22 cellular contexts compared by ENCODE assay signal in the genomic region with DNA sequence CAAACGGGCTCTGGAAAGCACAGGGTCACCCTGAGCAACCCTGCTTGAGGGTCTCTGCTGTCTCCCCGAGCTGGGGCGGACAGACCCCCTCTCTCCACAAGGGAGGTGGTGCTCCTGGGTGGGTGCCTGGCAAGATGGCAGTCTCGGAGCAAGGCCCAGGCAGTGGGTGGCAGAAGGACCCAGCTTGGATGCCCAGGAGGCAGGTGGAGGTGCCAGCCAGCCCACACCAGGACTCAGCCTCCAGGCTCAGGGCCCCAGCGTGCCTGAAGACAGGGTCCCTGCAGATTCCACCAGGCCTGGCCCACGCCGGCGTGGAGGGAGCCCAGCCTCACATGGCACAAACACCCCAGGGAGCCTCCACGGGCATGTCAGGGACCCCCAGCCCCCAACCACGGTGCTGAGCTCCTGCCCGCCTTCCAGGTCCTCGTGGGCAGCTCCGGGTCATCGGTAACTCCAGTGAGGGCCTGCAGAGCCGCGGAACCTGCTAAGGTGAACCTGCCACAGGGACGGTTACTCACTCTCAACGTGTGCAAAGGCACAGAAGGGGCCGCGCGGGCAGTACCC. TPM values are rescaled to one million over a fixed set of nuclear protein-coding genes. Genes with fewer than 3 reads are reported as not detected.
A peak's percentile ranks its signal among the peaks of the same experiment; 100 is the strongest.
DNase-seq lines count a peak whose midpoint lies in the region; ATAC-seq and TF ChIP-seq lines count a peak whose summit lies in the region.
"Had no signal": no experiment of that assay in that cellular context is flagged by ENCODE, and none has a peak within 500 bp of the region (broad histone marks: within the 10 kb centered on the region; RNA-seq: fewer than 3 reads in every experiment).

No MANE protein-coding gene starts in this region.

- peak; percentile 36 for ATAC-seq in stimulated activated naive CD8-positive, alpha-beta T cell treated with anti-CD3 and anti-CD28 coated beads, Interleukin-15, Interleukin-2, amounts not matched to agents 100 U/mL and 50 U/mL, for 24 hours
- ATAC-seq in stimulated activated naive CD8-positive, alpha-beta T cell treated with anti-CD3 and anti-CD28 coated beads, Interleukin-15, amount 100 ng/mL, for 72 hours = no peak
- ATAC-seq in RWPE2 (ENCODE audit: low read depth) = no peak

- H3K27me3 ChIP-seq in BLaER1 treated with 17β-estradiol and CSF1 and Interleukin-3, amounts not matched to agents 10 nM and 100 nM = no peaks in the 10 kb centered on the region
- H3K27me3 ChIP-seq in RWPE2 (ENCODE audit: insufficient read depth, poor library complexity, severe bottlenecking) (no peaks in the 10 kb centered on the region), Peyer's patch (no peaks in the 10 kb centered on the region), ovary (no peaks in the 10 kb centered on the region)
- H3K27me3 ChIP-seq: BE2C had no signal

- TF ChIP-seq CTCF in RWPE2 (IDR thresholded peaks at IDR 0.05; ENCODE audit: poor library complexity, severe bottlenecking) (no peak), Peyer's patch (IDR thresholded peaks at IDR 0.05) (no peak), ovary (IDR thresholded peaks at IDR 0.05) (no peak)

- 91 to 95% (median 95%) methylated on average over 21 of the region's 21 CpGs for WGBS in ovary, 3 donors

- peaks cover 0 to 24% (median 4%) of the 10 kb centered on the region in 11 experiments; a peak in 12 of 22 replicates for H4K20me1 ChIP-seq in BLaER1 treated with 17β-estradiol and CSF1 and Interleukin-3, amounts not matched to agents 10 nM and 100 nM

- TF ChIP-seq EP300 in ovary (IDR thresholded peaks at IDR 0.05) = no peak

- H3K9me3 ChIP-seq in BLaER1 treated with 17β-estradiol and CSF1 and Interleukin-3, amounts not matched to agents 10 nM and 100 nM (replicated peaks in 1 of 11) = peaks cover 0 to 21% (median 0%) of the 10 kb centered on the region in 11 experiments; a peak in 8 of 22 replicates
- H3K9me3 ChIP-seq in RWPE2 (ENCODE audit: severe bottlenecking) (no peaks in the 10 kb centered on the region), Peyer's patch (no peaks in the 10 kb centered on the region), ovary (no peaks in the 10 kb centered on the region)
- H3K9me3 ChIP-seq: BE2C had no signal

- no peaks in the 10 kb centered on the region for H3K4me1 Mint-ChIP-seq in stimulated activated naive CD8-positive, alpha-beta T cell treated with anti-CD3 and anti-CD28 coated beads, Interleukin-15, amount 100 ng/mL, for 72 hours
- H3K4me1 Mint-ChIP-seq: CD14-positive monocyte; CD8-positive, alpha-beta memory T cell had no signal

- H3K4me1 ChIP-seq in BLaER1 treated with 17β-estradiol and CSF1 and Interleukin-3, amounts not matched to agents 10 nM and 100 nM = peaks cover 0 to 66% (median 39%) of the 10 kb centered on the region in 10 experiments; a peak in 15 of 20 replicates
- no peaks in the 10 kb centered on the region for H3K4me1 ChIP-seq in RWPE2 (ENCODE audit: insufficient read depth, poor library complexity, severe bottlenecking)
- H3K4me1 ChIP-seq in Peyer's patch = no peaks in the 10 kb centered on the region
- H3K4me1 ChIP-seq in ovary (ENCODE audit: insufficient read depth) = no peaks in the 10 kb centered on the region
- H3K4me1 ChIP-seq: BE2C had no signal

- no peak overlapping the region for H3K4me3 ChIP-seq in BLaER1 treated with 17β-estradiol and CSF1 and Interleukin-3, amounts not matched to agents 10 nM and 100 nM
- H3K4me3 ChIP-seq in RWPE2 (ENCODE audit: severe bottlenecking) (no peak overlapping the region), Peyer's patch (no peak overlapping the region), ovary (no peak overlapping the region)

- peaks cover 58 to 89% (median 73%) of the 10 kb centered on the region in 11 experiments for H3K36me3 ChIP-seq in BLaER1 treated with 17β-estradiol and CSF1 and Interleukin-3, amounts not matched to agents 10 nM and 100 nM
- H3K36me3 ChIP-seq in RWPE2 (ENCODE audit: low read depth) = no peaks in the 10 kb centered on the region
- H3K36me3 ChIP-seq in Peyer's patch = peaks cover 0 to 86% (median 3%) of the 10 kb centered on the region in 3 donors
- no peaks in the 10 kb centered on the region for H3K36me3 ChIP-seq in ovary
- H3K36me3 ChIP-seq: BE2C had no signal

- TF ChIP-seq POLR2A in Peyer's patch (IDR thresholded peaks at IDR 0.05) (no peak), ovary (IDR thresholded peaks at IDR 0.05) (no peak)

- intact Hi-C loops in ovary (cut with DNase I) = no loop called here

- no peaks in the 10 kb centered on the region for H3K9me3 Mint-ChIP-seq in stimulated activated naive CD8-positive, alpha-beta T cell treated with anti-CD3 and anti-CD28 coated beads, Interleukin-15, amount 100 ng/mL, for 72 hours
- H3K9me3 Mint-ChIP-seq: CD14-positive monocyte; CD8-positive, alpha-beta memory T cell had no signal

- peak overlapping the region in 6 of 11 experiments; percentile 20 to 60 (median 42); a peak in 11 of 22 replicates for H3K4me2 ChIP-seq in BLaER1 treated with 17β-estradiol and CSF1 and Interleukin-3, amounts not matched to agents 10 nM and 100 nM

- H3K27ac Mint-ChIP-seq in stimulated activated naive CD8-positive, alpha-beta T cell treated with anti-CD3 and anti-CD28 coated beads, Interleukin-15, amount 100 ng/mL, for 72 hours = peak overlapping the region in 1 of 2 donors; percentile 54
- H3K27ac Mint-ChIP-seq: CD4-positive, alpha-beta memory T cell; CD4-positive, CD25-positive, alpha-beta regulatory T cell had no signal

- H3K4me3 Mint-ChIP-seq in stimulated activated naive CD8-positive, alpha-beta T cell treated with anti-CD3 and anti-CD28 coated beads, Interleukin-15, amount 100 ng/mL, for 72 hours = no peak overlapping the region
- H3K4me3 Mint-ChIP-seq: CD14-positive monocyte; CD4-positive, alpha-beta memory T cell; CD4-positive, CD25-positive, alpha-beta regulatory T cell; CD8-positive, alpha-beta memory T cell had no signal

- H3K9ac ChIP-seq in BLaER1 treated with 17β-estradiol and CSF1 and Interleukin-3, amounts not matched to agents 10 nM and 100 nM = peak overlapping the region in 5 of 11 experiments; percentile 11 to 58 (median 41); a peak in 5 of 22 replicates

- H3K27me3 Mint-ChIP-seq in stimulated activated naive CD8-positive, alpha-beta T cell treated with anti-CD3 and anti-CD28 coated beads, Interleukin-15, amount 100 ng/mL, for 72 hours = no peaks in the 10 kb centered on the region
- H3K27me3 Mint-ChIP-seq: CD4-positive, alpha-beta memory T cell; CD4-positive, CD25-positive, alpha-beta regulatory T cell had no signal

- no peak for DNase-seq in stimulated activated naive CD8-positive, alpha-beta T cell treated with anti-CD3 and anti-CD28 coated beads, Interleukin-15, Interleukin-2, amounts not matched to agents 100 U/mL and 50 U/mL, for 24 hours
- no peak for DNase-seq in stimulated activated naive CD8-positive, alpha-beta T cell treated with anti-CD3 and anti-CD28 coated beads, Interleukin-15, amount 100 ng/mL, for 72 hours
- DNase-seq in RWPE2 (ENCODE audit: low spot score) (peak; percentile 60), Peyer's patch (no peak), LoVo (ENCODE audit: low spot score) (no peak), ovary (no peak)
- DNase-seq: 8988T; ACHN; BE2C; C1 segment of cervical spinal cord; CD4-positive, alpha-beta memory T cell; CD4-positive, CD25-positive, alpha-beta regulatory T cell; CD8-positive, alpha-beta memory T cell; COR-L47; DMS 273 treated with DMSO at 0.1 percent for 48 hours; DMS153; DMS79 treated with DMSO at 0.1 percent for 48 hours; GF-D8 had no signal

- no peak overlapping the region for H3K27ac ChIP-seq in BLaER1 treated with 17β-estradiol and CSF1 and Interleukin-3, amounts not matched to agents 10 nM and 100 nM
- H3K27ac ChIP-seq in RWPE2 (ENCODE audit: poor library complexity, severe bottlenecking) = no peak overlapping the region
- no peak overlapping the region for H3K27ac ChIP-seq in Peyer's patch
- H3K27ac ChIP-seq in ovary = no peak overlapping the region

RNA-seq across cellular contexts. Expression of gene UNKL, which starts 20.8 kb away (rescaled TPM):
- 100 to 1,000 TPM in 1 of 4 donors, 10 to 100 TPM in 3; 10.9 to 113 (median 38.4) TPM for total RNA-seq in Peyer's patch
- total RNA-seq in ovary = 10 to 100 TPM; 13.3 to 39.8 (median 32.5) TPM
- 10 to 100 TPM in 1 of 2 donors, 1 to 10 TPM in 1; 7.0 to 44.8 TPM for polyA plus RNA-seq in ovary

RNA-seq across cellular contexts. Expression of gene UQCC4, which starts 26.9 kb away (rescaled TPM):
- total RNA-seq in Peyer's patch (10 to 100 TPM in 3 of 4 donors, 1 to 10 TPM in 1; 9.5 to 16.2 (median 13.3) TPM), ovary (10 to 100 TPM; 10.1 to 18.6 (median 15.8) TPM)
- polyA plus RNA-seq in ovary = 10 to 100 TPM in 1 of 2 donors, 1 to 10 TPM in 1; 4.0 to 17.5 TPM

RNA-seq across cellular contexts. Expression of gene PERCC1, which starts 37.2 kb away (rescaled TPM):
- total RNA-seq in Peyer's patch (not detected), ovary (under 1 TPM in 1 of 7 donors, not detected in 6; 0.62 TPM)
- polyA plus RNA-seq in ovary = under 1 TPM in 1 of 2 donors, not detected in 1; 0.08 TPM
- total RNA-seq: A673; CD4-positive, CD25-positive, alpha-beta regulatory T cell had no signal
- polyA plus RNA-seq: AG04450; CD14-positive monocyte; CD4-positive, alpha-beta memory T cell; CD4-positive, CD25-positive, alpha-beta regulatory T cell; CD8-positive, alpha-beta memory T cell had no signal

RNA-seq across cellular contexts. Expression of gene GNPTG, which starts 42.0 kb away (rescaled TPM):
- 10 to 100 TPM; 51.1 to 83.3 (median 65.0) TPM for total RNA-seq in Peyer's patch
- 10 to 100 TPM; 47.8 to 68.1 (median 55.4) TPM for total RNA-seq in ovary
- 10 to 100 TPM; 26.0 to 67.8 TPM for polyA plus RNA-seq in ovary

RNA-seq across cellular contexts. Expression of gene TSR3, which starts 42.0 kb away (rescaled TPM):
- total RNA-seq in Peyer's patch = 10 to 100 TPM; 48.2 to 62.3 (median 53.6) TPM
- total RNA-seq in ovary = 10 to 100 TPM; 28.6 to 74.6 (median 41.5) TPM
- polyA plus RNA-seq in ovary = 10 to 100 TPM in 1 of 2 donors, 1 to 10 TPM in 1; 6.3 to 40.7 TPM
